9 cellular contexts compared by ENCODE assay signal in the genomic region with DNA sequence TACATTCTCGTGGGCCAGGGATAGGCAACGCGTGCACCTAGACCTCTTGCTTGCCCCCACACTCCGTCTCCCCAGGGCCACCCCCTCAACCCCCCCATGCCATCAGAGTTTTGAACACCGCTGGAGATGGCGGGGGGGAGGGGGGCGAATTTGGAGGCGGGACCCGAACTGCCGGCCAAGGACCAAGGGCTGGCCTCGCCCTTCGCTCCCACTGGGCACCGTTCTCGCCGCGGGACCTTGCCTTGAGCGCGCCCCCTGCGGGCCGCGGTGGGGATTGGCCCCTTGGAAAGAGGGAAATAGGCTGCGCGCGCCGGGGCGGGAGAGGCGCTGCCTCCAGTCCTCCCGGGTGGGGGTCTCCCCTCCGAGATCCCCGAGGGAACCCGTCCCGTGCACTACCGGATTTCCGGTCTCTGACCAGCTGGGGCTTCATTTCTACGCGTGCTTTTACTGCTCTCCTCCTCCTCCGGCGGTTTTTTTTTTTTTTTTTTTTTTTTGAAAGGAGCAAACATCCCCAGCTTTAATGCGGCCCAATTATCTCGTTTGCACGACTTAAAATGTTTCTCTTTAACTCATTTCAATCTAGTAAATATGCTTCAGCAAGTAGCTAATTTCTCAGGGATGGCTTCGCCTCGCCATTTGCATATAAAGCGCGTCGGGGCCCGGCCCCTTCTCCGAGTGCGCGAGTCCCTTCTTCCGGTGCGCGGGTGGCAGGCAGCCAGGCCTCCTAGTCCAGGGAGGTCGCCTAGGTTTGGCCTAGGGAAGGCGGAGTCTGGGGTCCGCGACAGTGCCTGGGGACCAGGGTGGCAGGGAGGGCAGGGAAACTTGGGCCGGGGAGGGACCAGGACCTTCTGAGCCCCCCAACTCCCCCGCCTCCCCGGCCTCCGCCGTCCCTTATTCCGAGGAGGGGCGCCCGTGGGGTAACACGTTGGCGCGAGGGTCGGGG. TPM values are rescaled to one million over a fixed set of nuclear protein-coding genes. Genes with fewer than 3 reads are reported as not detected.
DNase-seq lines count a peak whose midpoint lies in the region; ATAC-seq lines count a peak whose summit lies in the region.
"Had no signal": no experiment of that assay in that cellular context is flagged by ENCODE, and none has a peak within 500 bp of the region (broad histone marks: within the 10 kb centered on the region; RNA-seq: fewer than 3 reads in every experiment).

No MANE protein-coding gene starts in this region.

- peaks cover 0 to 3% of the 10 kb centered on the region in 2 donors for H3K36me3 Mint-ChIP-seq in activated T-cell treated with anti-CD3 and anti-CD28 coated beads, Interleukin-2, amount 50 U/mL, for 72 hours (ENCODE audit: insufficient read depth in 2 of 2)
- H3K36me3 Mint-ChIP-seq: activated naive CD4-positive, alpha-beta T cell treated with anti-CD3 and anti-CD28 coated beads, Interleukin-2, amount 50 U/mL, for 24 hours had no signal

- ATAC-seq in activated T-cell treated with anti-CD3 and anti-CD28 coated beads, Interleukin-2, amount 50 U/mL, for 72 hours (replicated peaks in 1 of 2): peak; percentile 55 to 58
- ATAC-seq in Right ventricle myocardium superior (ENCODE audit: poor library complexity) (peak; percentile 84), HG02610 (IDR thresholded peaks at IDR 0.05; ENCODE audit: unreplicated experiment) (no peak), GM21737 (IDR thresholded peaks at IDR 0.05; ENCODE audit: unreplicated experiment) (no peak)

- no peaks in the 10 kb centered on the region for H3K4me1 Mint-ChIP-seq in activated T-cell treated with anti-CD3 and anti-CD28 coated beads, Interleukin-2, amount 50 U/mL, for 72 hours (ENCODE audit: low read depth)

- intact Hi-C loops in Right ventricle myocardium superior (cut with DNase I): no loop called here

- peak overlapping the region; percentile 70 to 86 for H3K4me3 Mint-ChIP-seq in activated T-cell treated with anti-CD3 and anti-CD28 coated beads, Interleukin-2, amount 50 U/mL, for 72 hours
- H3K4me3 Mint-ChIP-seq: activated naive CD4-positive, alpha-beta T cell treated with anti-CD3 and anti-CD28 coated beads, Interleukin-2, amount 50 U/mL, for 24 hours had no signal

- peak; percentile 43 to 64 for DNase-seq in NCI-H2081 (lab: John Stamatoyannopoulos, UW)
- DNase-seq in NCI-H2081 treated with DMSO at 0.1 percent for 48 hours (lab: John Stamatoyannopoulos, UW): no peak
- peak; percentile 73 for DNase-seq in NCI-H1694 treated with DMSO at 0.1 percent for 48 hours (lab: John Stamatoyannopoulos, UW)
- DNase-seq in activated T-cell treated with anti-CD3 and anti-CD28 coated beads, Interleukin-2, amount 50 U/mL, for 72 hours: peak; percentile 51 to 69
- peak; percentile 76 for DNase-seq in Right ventricle myocardium superior
- peak; percentile 25 for DNase-seq in pons (ENCODE audit: low spot score)

- H3K27ac Mint-ChIP-seq in activated T-cell treated with anti-CD3 and anti-CD28 coated beads, Interleukin-2, amount 50 U/mL, for 72 hours: no peak overlapping the region
- H3K27ac Mint-ChIP-seq: activated naive CD4-positive, alpha-beta T cell treated with anti-CD3 and anti-CD28 coated beads, Interleukin-2, amount 50 U/mL, for 24 hours had no signal

- H3K27me3 Mint-ChIP-seq in activated T-cell treated with anti-CD3 and anti-CD28 coated beads, Interleukin-2, amount 50 U/mL, for 72 hours (ENCODE audit: low read depth): peaks cover 68% of the 10 kb centered on the region

- H3K9me3 Mint-ChIP-seq in activated T-cell treated with anti-CD3 and anti-CD28 coated beads, Interleukin-2, amount 50 U/mL, for 72 hours: no peaks in the 10 kb centered on the region
- H3K9me3 Mint-ChIP-seq: activated naive CD4-positive, alpha-beta T cell treated with anti-CD3 and anti-CD28 coated beads, Interleukin-2, amount 50 U/mL, for 24 hours had no signal

RNA-seq across cellular contexts. Expression of a gene that starts 10.1 kb away (rescaled TPM):
- total RNA-seq in activated T-cell treated with anti-CD3 and anti-CD28 coated beads, Interleukin-2, amount 50 U/mL, for 72 hours: not detected
- not detected for total RNA-seq in Right ventricle myocardium superior

Comparison
In these comparisons a context has a peak if more than half of its experiments do, and no peak if none do; other contexts are left out.
1. ATAC-seq: peak in activated T-cell treated with anti-CD3 and anti-CD28 coated beads, Interleukin-2, amount 50 U/mL, for 72 hours (2 of 2) and Right ventricle myocardium superior (single experiment); none in HG02610 (single experiment) and GM21737 (single experiment).